1 cellular context compared by ENCODE assay signal in the genomic region with DNA sequence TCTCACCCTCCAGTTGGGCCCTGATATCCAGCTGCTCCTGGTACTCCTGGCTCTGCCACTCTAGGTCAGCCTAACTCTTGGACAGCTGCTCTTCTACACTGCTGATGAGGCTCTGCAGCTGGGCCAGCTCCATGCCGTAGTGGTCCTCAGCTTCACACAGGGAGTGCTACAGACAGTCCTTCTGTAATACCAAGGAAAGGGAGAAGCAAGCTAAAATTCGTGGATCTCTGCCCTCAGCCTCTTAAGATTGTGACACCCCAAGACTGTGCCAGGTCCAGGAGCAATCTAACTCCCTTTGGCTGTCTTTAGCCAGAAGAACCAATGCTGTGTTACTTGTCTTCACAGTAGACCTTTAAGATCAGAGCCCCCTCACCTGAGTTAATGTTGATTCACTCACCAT.
TF ChIP-seq lines count a peak whose summit lies in the region.

No MANE protein-coding gene starts in this region.

TF ChIP-seq in H1, 55 proteins besides CTCF, POLR2A, EP300 and RAD21:
- no peak for TF ChIP-seq SIN3A (conservative IDR thresholded peaks at IDR 0.05 in 1 of 2, IDR thresholded peaks at IDR 0.05 in 1 of 2; ENCODE audit: low read depth in 1 of 2, low read length in 2 of 2)
- TF ChIP-seq TBP (IDR thresholded peaks at IDR 0.05; ENCODE audit: low read depth, low read length) = no peak
- no peak for TF ChIP-seq NANOG (IDR thresholded peaks at IDR 0.05; ENCODE audit: insufficient read depth, low read depth, low read length, poor library complexity, severe bottlenecking)
- no peak for TF ChIP-seq RXRA (IDR thresholded peaks at IDR 0.05; ENCODE audit: insufficient read depth, low read depth, low read length)
- no peak for TF ChIP-seq NRF1 (IDR thresholded peaks at IDR 0.05; ENCODE audit: low read depth, low read length)
- no peak for TF ChIP-seq SUZ12 (IDR thresholded peaks at IDR 0.05; ENCODE audit: low read length)
- TF ChIP-seq, protein P1, sequence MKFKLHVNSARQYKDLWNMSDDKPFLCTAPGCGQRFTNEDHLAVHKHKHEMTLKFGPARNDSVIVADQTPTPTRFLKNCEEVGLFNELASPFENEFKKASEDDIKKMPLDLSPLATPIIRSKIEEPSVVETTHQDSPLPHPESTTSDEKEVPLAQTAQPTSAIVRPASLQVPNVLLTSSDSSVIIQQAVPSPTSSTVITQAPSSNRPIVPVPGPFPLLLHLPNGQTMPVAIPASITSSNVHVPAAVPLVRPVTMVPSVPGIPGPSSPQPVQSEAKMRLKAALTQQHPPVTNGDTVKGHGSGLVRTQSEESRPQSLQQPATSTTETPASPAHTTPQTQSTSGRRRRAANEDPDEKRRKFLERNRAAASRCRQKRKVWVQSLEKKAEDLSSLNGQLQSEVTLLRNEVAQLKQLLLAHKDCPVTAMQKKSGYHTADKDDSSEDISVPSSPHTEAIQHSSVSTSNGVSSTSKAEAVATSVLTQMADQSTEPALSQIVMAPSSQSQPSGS (IDR thresholded peaks at IDR 0.05; ENCODE audit: low read length) = no peak
- no peak for TF ChIP-seq POU5F1 (IDR thresholded peaks at IDR 0.05; ENCODE audit: low read depth, low read length)
- no peak for TF ChIP-seq CEBPB (IDR thresholded peaks at IDR 0.05; ENCODE audit: low read depth, low read length)
- no peak for TF ChIP-seq SP4 (IDR thresholded peaks at IDR 0.05; ENCODE audit: low read length)
- TF ChIP-seq ASH2L (IDR thresholded peaks at IDR 0.05; ENCODE audit: low read length) = no peak
- no peak for TF ChIP-seq RBBP5 (IDR thresholded peaks at IDR 0.05; ENCODE audit: borderline replicate concordance, low read depth, low read length)
- TF ChIP-seq SIX5 (IDR thresholded peaks at IDR 0.05; ENCODE audit: low read depth, low read length) = no peak
- TF ChIP-seq, protein P2, sequence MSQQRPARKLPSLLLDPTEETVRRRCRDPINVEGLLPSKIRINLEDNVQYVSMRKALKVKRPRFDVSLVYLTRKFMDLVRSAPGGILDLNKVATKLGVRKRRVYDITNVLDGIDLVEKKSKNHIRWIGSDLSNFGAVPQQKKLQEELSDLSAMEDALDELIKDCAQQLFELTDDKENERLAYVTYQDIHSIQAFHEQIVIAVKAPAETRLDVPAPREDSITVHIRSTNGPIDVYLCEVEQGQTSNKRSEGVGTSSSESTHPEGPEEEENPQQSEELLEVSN (IDR thresholded peaks at IDR 0.05) = no peak
- TF ChIP-seq TAF7 (optimal IDR thresholded peaks at IDR 0.05; ENCODE audit: borderline replicate concordance, low read depth, low read length) = no peak
- TF ChIP-seq, protein P3, sequence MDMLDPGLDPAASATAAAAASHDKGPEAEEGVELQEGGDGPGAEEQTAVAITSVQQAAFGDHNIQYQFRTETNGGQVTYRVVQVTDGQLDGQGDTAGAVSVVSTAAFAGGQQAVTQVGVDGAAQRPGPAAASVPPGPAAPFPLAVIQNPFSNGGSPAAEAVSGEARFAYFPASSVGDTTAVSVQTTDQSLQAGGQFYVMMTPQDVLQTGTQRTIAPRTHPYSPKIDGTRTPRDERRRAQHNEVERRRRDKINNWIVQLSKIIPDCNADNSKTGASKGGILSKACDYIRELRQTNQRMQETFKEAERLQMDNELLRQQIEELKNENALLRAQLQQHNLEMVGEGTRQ (IDR thresholded peaks at IDR 0.05; ENCODE audit: low read length) = no peak
- TF ChIP-seq PHF8 (conservative IDR thresholded peaks at IDR 0.05; ENCODE audit: low read depth, low read length) = no peak
- no peak for TF ChIP-seq HDAC6 (IDR thresholded peaks at IDR 0.05; ENCODE audit: low read depth, low read length)
